In the genomic region with DNA sequence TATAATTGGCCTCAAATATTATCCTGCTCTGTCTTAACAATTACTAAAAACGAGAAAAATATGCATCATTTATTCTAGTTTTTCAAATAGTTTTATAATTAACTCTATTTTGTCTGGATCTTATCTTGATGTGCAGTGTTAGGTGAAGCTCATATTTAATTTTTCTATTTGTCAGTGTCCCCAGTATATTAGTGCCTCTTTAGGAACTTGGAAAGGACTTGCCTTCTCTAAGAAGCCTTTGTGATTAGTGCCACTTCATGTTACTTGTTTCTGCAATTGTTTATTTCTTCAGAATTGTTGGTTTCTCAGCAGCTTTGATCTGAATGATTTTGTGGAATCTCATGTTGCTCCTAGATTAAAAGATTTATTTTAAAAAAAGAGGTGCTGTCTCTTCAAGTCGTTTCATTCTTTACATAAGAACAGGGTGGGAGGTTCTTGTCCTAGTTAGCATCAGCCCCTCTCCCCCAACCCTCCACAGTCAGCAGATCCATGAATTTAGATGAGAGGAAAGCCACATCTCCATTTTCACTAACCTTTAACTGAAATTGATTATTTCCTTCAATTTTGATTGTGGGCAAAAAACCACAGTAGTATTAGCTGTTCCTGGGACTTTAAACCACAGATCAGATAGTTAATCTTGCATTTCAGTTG, we compare ENCODE assay signal across 26 cellular contexts.
DNase-seq lines count a peak whose midpoint lies in the region; ATAC-seq, FAIRE-seq and TF ChIP-seq lines count a peak whose summit lies in the region.
"Had no signal": no experiment of that assay in that cellular context is flagged by ENCODE, and none has a peak within 500 bp of the region (broad histone marks: within the 10 kb centered on the region; RNA-seq: fewer than 3 reads in every experiment).

No MANE protein-coding gene starts in this region.

- intact Hi-C loops in Panc1 (cut with micrococcal nuclease; ENCODE audit: unreplicated experiment) (loop anchor here (10.0 kb wide), 1 partner anchor 201 kb away; no protein-coding TSS in a partner anchor), PC-3 (cut with micrococcal nuclease) (loop anchor here (5.0 kb wide), 1 partner anchor 108 kb away; no protein-coding TSS in a partner anchor)

- no peaks in the 10 kb centered on the region for H3F3A ChIP-seq in PC-3 (ENCODE audit: low read length, unreplicated experiment)

- no peak overlapping the region for H3K23ac ChIP-seq in mesenchymal stem cell (ENCODE audit: low read length in 2 of 2)

- CTCF ChIA-PET in Panc1 (lab: Charles Lee): no interaction called here
- CTCF ChIA-PET in PC-3 (lab: Charles Lee): interaction anchor here (1.0 kb wide), 1 partner anchor 320 kb away, joined by 3 read pairs; no protein-coding TSS in a partner anchor

- no peak overlapping the region for H3K9ac ChIP-seq in mesenchymal stem cell (ENCODE audit: low read length)
- no peak overlapping the region for H3K9ac ChIP-seq in PC-3 (ENCODE audit: low read length)
- H3K9ac ChIP-seq: GM23248 had no signal

- H3K27me3 Mint-ChIP-seq in stimulated activated memory B cell treated with anti-CD40 and anti-IgM and Interleukin-4, amounts not matched to agents 10 μg/mL and 1 μg/mL and 100 μg/mL, for 72 hours: no peaks in the 10 kb centered on the region

- no TSS peak for BruUV-seq in Panc1 (replicated peaks; lab: Mats Ljungman, UMichigan)
- no TSS peak for BruUV-seq in PC-3 (replicated peaks; lab: Mats Ljungman, UMichigan)

- H3K9me3 ChIP-seq in Panc1 (ENCODE audit: control insufficient read depth, insufficient read depth, low read depth, low read length): no peaks in the 10 kb centered on the region
- H3K9me3 ChIP-seq in mesenchymal stem cell (ENCODE audit: control insufficient read depth, low read length): no peaks in the 10 kb centered on the region
- no peaks in the 10 kb centered on the region for H3K9me3 ChIP-seq in PC-3 (ENCODE audit: low read length)
- H3K9me3 ChIP-seq: lower lobe of right lung had no signal

- H3K4me2 ChIP-seq in mesenchymal stem cell (ENCODE audit: low read length, poor library complexity, severe bottlenecking) (no peak overlapping the region), PC-3 (ENCODE audit: low read length) (no peak overlapping the region)

- no peak for TF ChIP-seq POLR2A in GM12892 (IDR thresholded peaks at IDR 0.05; ENCODE audit: low read depth, low read length)

- no peak overlapping the region for H2AK5ac ChIP-seq in mesenchymal stem cell (ENCODE audit: low read length, severe bottlenecking)

- H2BK12ac ChIP-seq in mesenchymal stem cell (ENCODE audit: low read length in 2 of 2): peak overlapping the region in 1 of 2 experiments; percentile 54

- peak; percentile 5 for FAIRE-seq in GM12892 (lab: Jason Lieb, UNC)

- TF ChIP-seq CTCF in Panc1 (IDR thresholded peaks at IDR 0.05) (no peak), PC-3 (conservative IDR thresholded peaks at IDR 0.05; ENCODE audit: low read depth, low read length) (no peak)

- H3K4me3 ChIP-seq in Panc1 (ENCODE audit: low read depth in 2 of 2, low read length in 2 of 2): no peak overlapping the region
- H3K4me3 ChIP-seq in mesenchymal stem cell (ENCODE audit: insufficient read depth in 1 of 2, low read depth in 1 of 2, low read length in 2 of 2): no peak overlapping the region
- no peak overlapping the region for H3K4me3 ChIP-seq in PC-3 (ENCODE audit: low read length)
- H3K4me3 ChIP-seq: GM23248, lower lobe of right lung had no signal

- no peaks in the 10 kb centered on the region for H3K27me3 ChIP-seq in Panc1 (ENCODE audit: control insufficient read depth, insufficient read depth, low read length)
- H3K27me3 ChIP-seq in mesenchymal stem cell (ENCODE audit: control insufficient read depth in 1 of 2, insufficient read depth in 1 of 2, low read length in 2 of 2): no peaks in the 10 kb centered on the region
- no peaks in the 10 kb centered on the region for H3K27me3 ChIP-seq in PC-3 (ENCODE audit: low read length)

- H3K27ac ChIP-seq in Panc1 (ENCODE audit: low read length) (peak overlapping the region; percentile 69; the same call in 1 of the 2 replicates), mesenchymal stem cell (ENCODE audit: low read length, poor library complexity, severe bottlenecking) (no peak overlapping the region), PC-3 (ENCODE audit: low read length) (no peak overlapping the region)
- H3K27ac ChIP-seq: lower lobe of right lung, WERI-Rb-1 had no signal

- H3K4me3 Mint-ChIP-seq in stimulated activated memory B cell treated with anti-CD40 and anti-IgM and Interleukin-4, amounts not matched to agents 10 μg/mL and 1 μg/mL and 100 μg/mL, for 72 hours: no peak overlapping the region
- H3K4me3 Mint-ChIP-seq: CD8-positive, alpha-beta T cell; stimulated activated effector memory CD8-positive, alpha-beta T cell treated with anti-CD3 and anti-CD28 coated beads, Interleukin-12 subunit alpha, Interleukin-12 subunit beta, amount 100 ng/mL, for 72 hours; T-helper 2 cell treated with Interferon-gamma antibody and Interleukin-4, amounts not matched to agents 5 μg/mL and 100 μg/mL, for 36 hours had no signal

- peak overlapping the region; percentile 49 for H2BK120ac ChIP-seq in mesenchymal stem cell (ENCODE audit: low read depth, low read length)

- H3K4ac ChIP-seq in mesenchymal stem cell (ENCODE audit: low read depth in 1 of 2, low read length in 2 of 2): no peak overlapping the region

- no peaks in the 10 kb centered on the region for H4K20me1 ChIP-seq in PC-3 (ENCODE audit: low read length)

- H2AFZ ChIP-seq in mesenchymal stem cell (ENCODE audit: low read depth, low read length) (no peak overlapping the region), PC-3 (ENCODE audit: low read length) (no peak overlapping the region)

- no peaks in the 10 kb centered on the region for H3K79me2 ChIP-seq in PC-3 (ENCODE audit: low read length)

- DNase-seq in GM12892 (ENCODE audit: insufficient read length): no peak
- no peak for DNase-seq in Panc1 (ENCODE audit: low read depth, low spot score)
- DNase-seq in mesenchymal stem cell: no peak
- no peak for DNase-seq in PC-3
- no peak for DNase-seq in DMS53 (lab: John Stamatoyannopoulos, UW)
- DNase-seq in GOT3 (lab: John Stamatoyannopoulos, UW): no peak
- DNase-seq in activated T-cell treated with anti-CD3 and anti-CD28 coated beads, Interleukin-2, amount 50 U/mL, for 1 hour: no peak
- DNase-seq: activated CD4-positive, alpha-beta T cell treated with anti-CD3 and anti-CD28 coated beads, Interleukin-2, amount 50 U/mL, for 4 hours; anterior cingulate cortex; CD8-positive, alpha-beta T cell; dermis blood vessel endothelial cell; DMS153; GF-D8; lower lobe of right lung; NCI-H1092 treated with DMSO at 0.1 percent for 48 hours; NCI-H1930; NCI-H526 treated with DMSO at 0.1 percent for 48 hours; RPMI8226; WERI-Rb-1 had no signal

- no CpG with 5 or more reads among the region's 2 CpGs for WGBS in mesenchymal stem cell

- no peaks in the 10 kb centered on the region for H3K9me3 Mint-ChIP-seq in stimulated activated memory B cell treated with anti-CD40 and anti-IgM and Interleukin-4, amounts not matched to agents 10 μg/mL and 1 μg/mL and 100 μg/mL, for 72 hours
- H3K9me3 Mint-ChIP-seq: activated naive CD4-positive, alpha-beta T cell treated with anti-CD3 and anti-CD28 coated beads, Interleukin-2, amount 50 U/mL, for 72 hours; activated T-helper 2 cell treated with anti-CD3 and anti-CD28 coated beads, Interferon-gamma antibody, Interleukin-2, Interleukin-4, amounts not matched to agents 10 μg/mL and 5 μg/mL and 100 μg/mL, durations not matched to agents 14 hours and 24 hours and 36 hours; CD8-positive, alpha-beta T cell; stimulated activated effector memory CD8-positive, alpha-beta T cell treated with anti-CD3 and anti-CD28 coated beads, Interleukin-12 subunit alpha, Interleukin-12 subunit beta, amount 100 ng/mL, for 72 hours; T-helper 2 cell treated with Interferon-gamma antibody and Interleukin-4, amounts not matched to agents 5 μg/mL and 100 μg/mL, for 36 hours had no signal

- in situ Hi-C loops in Panc1 (cut with HindIII; ENCODE audit: low pct_unique_long_range_greater_than_20kb, low sequenced_read_pairs): no loop called here

- ATAC-seq in Panc1 (no peak), PC-3 (no peak)
- no peak for ATAC-seq in stimulated activated memory B cell treated with anti-CD40 and anti-IgM and Interleukin-4, amounts not matched to agents 10 μg/mL and 1 μg/mL and 100 μg/mL, for 72 hours
- ATAC-seq: activated naive CD4-positive, alpha-beta T cell treated with anti-CD3 and anti-CD28 coated beads, Interleukin-2, amount 50 U/mL, for 72 hours; CD8-positive, alpha-beta T cell; lower lobe of right lung; SK-N-SH treated with all-trans-retinoic acid at 6 μM for 48 hours; stimulated activated effector memory CD8-positive, alpha-beta T cell treated with anti-CD3 and anti-CD28 coated beads, Interleukin-12 subunit alpha, Interleukin-12 subunit beta, amount 100 ng/mL, for 72 hours had no signal

- peaks cover 37% of the 10 kb centered on the region for H3K4me1 ChIP-seq in Panc1 (ENCODE audit: control insufficient read depth, insufficient read depth, low read length)
- peaks cover 3% of the 10 kb centered on the region for H3K4me1 ChIP-seq in mesenchymal stem cell (ENCODE audit: control insufficient read depth, insufficient read depth, low read depth, low read length)
- H3K4me1 ChIP-seq in PC-3 (ENCODE audit: insufficient read depth, low read length): peaks cover 51% of the 10 kb centered on the region

- no peak overlapping the region for H2BK15ac ChIP-seq in mesenchymal stem cell (ENCODE audit: low read depth, poor library complexity, severe bottlenecking)

- peaks cover 20% of the 10 kb centered on the region for H3K36me3 Mint-ChIP-seq in stimulated activated memory B cell treated with anti-CD40 and anti-IgM and Interleukin-4, amounts not matched to agents 10 μg/mL and 1 μg/mL and 100 μg/mL, for 72 hours
- H3K36me3 Mint-ChIP-seq: CD8-positive, alpha-beta T cell; stimulated activated effector memory CD8-positive, alpha-beta T cell treated with anti-CD3 and anti-CD28 coated beads, Interleukin-12 subunit alpha, Interleukin-12 subunit beta, amount 100 ng/mL, for 72 hours had no signal

- no peaks in the 10 kb centered on the region for H3K9me2 ChIP-seq in PC-3 (replicated peaks; ENCODE audit: low read length)

- H3K4me1 Mint-ChIP-seq in stimulated activated memory B cell treated with anti-CD40 and anti-IgM and Interleukin-4, amounts not matched to agents 10 μg/mL and 1 μg/mL and 100 μg/mL, for 72 hours: peaks cover 75% of the 10 kb centered on the region

- peak overlapping the region; percentile 61 for H4K91ac ChIP-seq in mesenchymal stem cell (ENCODE audit: low read length)

- POLR2A ChIA-PET in Panc1 (lab: Charles Lee) (no interaction called here), PC-3 (lab: Charles Lee; ENCODE audit: unreplicated experiment) (interaction anchor here (1.0 kb wide), 1 partner anchor 539 kb away, joined by 15 read pairs; no protein-coding TSS in a partner anchor)

- peak overlapping the region; percentile 93 for H3K27ac Mint-ChIP-seq in stimulated activated memory B cell treated with anti-CD40 and anti-IgM and Interleukin-4, amounts not matched to agents 10 μg/mL and 1 μg/mL and 100 μg/mL, for 72 hours
- H3K27ac Mint-ChIP-seq: activated naive CD4-positive, alpha-beta T cell treated with anti-CD3 and anti-CD28 coated beads, Interleukin-2, amount 50 U/mL, for 72 hours; activated T-helper 2 cell treated with anti-CD3 and anti-CD28 coated beads, Interferon-gamma antibody, Interleukin-2, Interleukin-4, amounts not matched to agents 10 μg/mL and 5 μg/mL and 100 μg/mL, durations not matched to agents 14 hours and 24 hours and 36 hours; CD8-positive, alpha-beta T cell had no signal

- no peaks in the 10 kb centered on the region for H3K36me3 ChIP-seq in Panc1 (ENCODE audit: control insufficient read depth, insufficient read depth, low read length)
- H3K36me3 ChIP-seq in mesenchymal stem cell (ENCODE audit: control insufficient read depth in 1 of 2, insufficient read depth in 2 of 2, low read depth in 1 of 2, low read length in 2 of 2): no peaks in the 10 kb centered on the region
- no peaks in the 10 kb centered on the region for H3K36me3 ChIP-seq in PC-3 (ENCODE audit: low read depth, low read length)
- H3K36me3 ChIP-seq: lower lobe of right lung, WERI-Rb-1 had no signal

- peak overlapping the region in 1 of 2 experiments; percentile 70 for H3K18ac ChIP-seq in mesenchymal stem cell (ENCODE audit: low read depth in 1 of 2, low read length in 2 of 2)

- peaks cover 5% of the 10 kb centered on the region for H3K79me1 ChIP-seq in mesenchymal stem cell (replicated peaks; ENCODE audit: low read length, poor library complexity, severe bottlenecking)

- no peak overlapping the region for H2BK5ac ChIP-seq in mesenchymal stem cell (ENCODE audit: low read depth, low read length, poor library complexity, severe bottlenecking)

- H3K14ac ChIP-seq in mesenchymal stem cell (ENCODE audit: low read length in 2 of 2): no peak overlapping the region

- H4K8ac ChIP-seq in mesenchymal stem cell (ENCODE audit: low read length): no peak overlapping the region
